Comparison of ENCODE assay signal across 8 cellular contexts in the genomic region with DNA sequence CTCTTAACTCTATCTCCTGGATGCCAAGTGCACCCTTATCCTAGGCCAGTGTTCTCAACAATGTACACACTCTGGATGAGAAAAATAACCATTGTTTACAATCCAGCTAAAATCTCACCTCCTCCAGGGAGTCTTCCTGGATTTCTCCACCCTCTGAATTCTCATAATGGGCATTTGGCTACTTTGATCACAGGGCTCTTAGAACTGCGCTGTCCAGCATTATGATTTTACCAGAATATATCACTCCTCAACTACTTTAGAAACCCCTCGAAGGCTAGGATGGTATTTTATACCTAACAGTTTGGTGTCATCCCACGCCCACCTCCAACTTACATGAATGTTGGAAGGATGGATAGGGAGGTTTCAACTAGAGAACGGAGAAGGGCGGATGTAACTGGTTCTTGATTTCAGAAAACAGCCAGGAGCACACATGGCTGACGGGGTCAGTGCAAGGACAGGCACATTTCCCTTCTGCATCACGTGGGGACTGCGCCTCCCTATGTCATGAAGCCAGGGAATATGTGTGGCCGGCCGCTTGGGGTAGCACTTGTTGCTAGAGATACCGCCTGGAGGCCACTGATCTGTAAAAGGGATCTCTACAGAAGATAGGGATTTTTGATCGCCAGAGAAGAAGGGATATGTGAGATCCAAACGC. TPM values are rescaled to one million over a fixed set of nuclear protein-coding genes. Genes with fewer than 3 reads are reported as not detected.
A peak's percentile ranks its signal among the peaks of the same experiment; 100 is the strongest.
DNase-seq lines count a peak whose midpoint lies in the region; ATAC-seq and TF ChIP-seq lines count a peak whose summit lies in the region.

No MANE protein-coding gene starts in this region.

- H3K36me3 ChIP-seq in skeletal muscle tissue (ENCODE audit: control insufficient read depth in 3 of 3, insufficient read depth in 3 of 3, low read length in 3 of 3), result peaks cover 5 to 18% (median 13%) of the 10 kb centered on the region in 3 donors

- no peaks in the 10 kb centered on the region for H3K27me3 Mint-ChIP-seq in activated CD4-positive, alpha-beta T cell treated with anti-CD3 and anti-CD28 coated beads for 36 hours

- peaks cover 12 to 25% (median 16%) of the 10 kb centered on the region in 3 donors for H3K4me1 ChIP-seq in skeletal muscle tissue (ENCODE audit: control insufficient read depth in 3 of 3, insufficient read depth in 3 of 3, low read length in 3 of 3)

- peaks cover 75% of the 10 kb centered on the region for H3K4me1 Mint-ChIP-seq in activated CD4-positive, alpha-beta T cell treated with anti-CD3 and anti-CD28 coated beads for 36 hours

- peak overlapping the region; percentile 82 for H3K4me3 Mint-ChIP-seq in activated CD4-positive, alpha-beta T cell treated with anti-CD3 and anti-CD28 coated beads for 36 hours

- POLR2A ChIA-PET in activated CD4-positive, alpha-beta T cell treated with anti-CD3 and anti-CD28 coated beads for 36 hours (lab: Charles Lee), result no interaction called here

- H3K9me3 Mint-ChIP-seq in activated CD4-positive, alpha-beta T cell treated with anti-CD3 and anti-CD28 coated beads for 36 hours (ENCODE audit: low read depth), result no peaks in the 10 kb centered on the region

- intact Hi-C loops in activated CD4-positive, alpha-beta T cell treated with anti-CD3 and anti-CD28 coated beads for 36 hours (cut with DNase I, micrococcal nuclease), result loop anchor here (1.0 to 10.0 kb wide), 10 partner anchors 34 to 988 kb away; partner anchors contain the start of genes ACTR3C (in 1 of the 2), EZH2 (in 1 of the 2), GIMAP5 (in 1 of the 2) and LRRC61 (in 1 of the 2)

- TF ChIP-seq RAD21 in Ishikawa (IDR thresholded peaks at IDR 0.05; ENCODE audit: low read depth), result no peak

- no peak for TF ChIP-seq EP300 in Ishikawa (IDR thresholded peaks at IDR 0.05; ENCODE audit: borderline replicate concordance)

- no peak for ATAC-seq in activated CD4-positive, alpha-beta T cell treated with anti-CD3 and anti-CD28 coated beads for 36 hours
- no peak for ATAC-seq in GM19395 (IDR thresholded peaks at IDR 0.05; ENCODE audit: unreplicated experiment)

- H3K27me3 ChIP-seq in skeletal muscle tissue (ENCODE audit: control insufficient read depth in 3 of 3, insufficient read depth in 3 of 3, low read length in 3 of 3), result no peaks in the 10 kb centered on the region

- H3K4me3 ChIP-seq in choroid plexus epithelial cell (ENCODE audit: low read depth, low read length) (peak overlapping the region; percentile 79), skeletal muscle tissue (ENCODE audit: low read length in 3 of 3) (peak overlapping the region; percentile 33 to 91 (median 84))

- peak overlapping the region; percentile 60 to 88 (median 86) for H3K9ac ChIP-seq in skeletal muscle tissue (ENCODE audit: low read depth in 1 of 3, low read length in 3 of 3)

- peak overlapping the region; percentile 91 for H3K27ac Mint-ChIP-seq in activated CD4-positive, alpha-beta T cell treated with anti-CD3 and anti-CD28 coated beads for 36 hours

- H3K36me3 Mint-ChIP-seq in activated CD4-positive, alpha-beta T cell treated with anti-CD3 and anti-CD28 coated beads for 36 hours (ENCODE audit: low read depth), result peaks cover 21% of the 10 kb centered on the region

- TF ChIP-seq CTCF in choroid plexus epithelial cell (conservative IDR thresholded peaks at IDR 0.05; ENCODE audit: low read depth, low read length), result peak; percentile 41

- peak; percentile 57 for DNase-seq in activated CD4-positive, alpha-beta T cell treated with anti-CD3 and anti-CD28 coated beads for 36 hours
- DNase-seq in activated CD4-positive, alpha-beta T cell treated with anti-CD3 and anti-CD28 coated beads for 4 hours, result no peak
- DNase-seq in RPMI7951 (ENCODE audit: low read depth), result peak; percentile 85
- DNase-seq in choroid plexus epithelial cell (ENCODE audit: low read depth), result peak; percentile 92
- peak; percentile 81 for DNase-seq in islet precursor cell

- CTCF ChIA-PET in activated CD4-positive, alpha-beta T cell treated with anti-CD3 and anti-CD28 coated beads for 36 hours (lab: Charles Lee), result interaction anchor here (1.0 to 1.3 kb wide), 2 partner anchors 11 to 34 kb away, joined by 5 read pairs; partner anchors contain the start of gene ZNF862

- peak overlapping the region; percentile 85 for H3K27ac ChIP-seq in skeletal muscle tissue (ENCODE audit: low read depth, low read length)

- no peaks in the 10 kb centered on the region for H3K9me3 ChIP-seq in skeletal muscle tissue (ENCODE audit: control insufficient read depth in 3 of 3, low read length in 3 of 3)

TF ChIP-seq in Ishikawa, 13 proteins besides CTCF, POLR2A, EP300 and RAD21:
- TF ChIP-seq USF1 (IDR thresholded peaks at IDR 0.05) (peak; percentile 61), REST (IDR thresholded peaks at IDR 0.05; ENCODE audit: low read depth) (0 out of 2 replicates have a peak, but pooled peaks have one; percentile 30), CEBPB (IDR thresholded peaks at IDR 0.05) (no peak)
TF ChIP-seq in Ishikawa: peak in this region for 2.

RNA-seq across cellular contexts. Expression of gene ATP6V0E2, which starts 1.2 kb away (rescaled TPM):
- 10 to 100 TPM; 33.9 to 41.3 TPM for total RNA-seq in activated CD4-positive, alpha-beta T cell treated with anti-CD3 and anti-CD28 coated beads for 36 hours
- total RNA-seq in RPMI7951 (2014; rRNA removed; shearing (Covaris generic)), result 34.5 and 61.5 TPM in 2 replicates
- 5.2 TPM for total RNA-seq in skeletal muscle tissue

RNA-seq across cellular contexts. Expression of gene ZNF862, which starts 34.4 kb away (rescaled TPM):
- 10 to 100 TPM; 17.6 to 18.3 TPM for total RNA-seq in activated CD4-positive, alpha-beta T cell treated with anti-CD3 and anti-CD28 coated beads for 36 hours
- total RNA-seq in RPMI7951 (2014; rRNA removed; shearing (Covaris generic)), result 2.2 and 3.9 TPM in 2 replicates
- total RNA-seq in skeletal muscle tissue, result 5.2 TPM

Comparison
In these comparisons a context has a peak if more than half of its experiments do, and no peak if none do; other contexts are left out.
1. DNase-seq: peak in activated CD4-positive, alpha-beta T cell treated with anti-CD3 and anti-CD28 coated beads for 36 hours (single experiment), RPMI7951 (single experiment), choroid plexus epithelial cell (single experiment) and islet precursor cell (single experiment); none in activated CD4-positive, alpha-beta T cell treated with anti-CD3 and anti-CD28 coated beads for 4 hours (0 of 2).